Comparison of ENCODE assay signal across 19 cellular contexts in genomic region chr2:6930913-6931312, GRCh38. TPM values are rescaled to one million over a fixed set of nuclear protein-coding genes. Genes with fewer than 3 reads are reported as not detected.
DNase-seq lines count a peak whose midpoint lies in the region; ATAC-seq, FAIRE-seq and TF ChIP-seq lines count a peak whose summit lies in the region.
"Had no signal": no experiment of that assay in that cellular context is flagged by ENCODE, and none has a peak within 500 bp of the region (broad histone marks: within the 10 kb centered on the region; RNA-seq: fewer than 3 reads in every experiment).

No MANE protein-coding gene starts in this region.

- no TSS peak for BruUV-seq in mammary epithelial cell (replicated peaks; lab: Mats Ljungman, UMichigan)

- TF ChIP-seq CTCF in VCaP (conservative IDR thresholded peaks at IDR 0.05): no peak
- TF ChIP-seq CTCF in foreskin keratinocyte (conservative IDR thresholded peaks at IDR 0.05): no peak
- TF ChIP-seq CTCF in psoas muscle (IDR thresholded peaks at IDR 0.05): no peak
- no peak for TF ChIP-seq CTCF in mammary epithelial cell (conservative IDR thresholded peaks at IDR 0.05 in 1 of 2, IDR thresholded peaks at IDR 0.05 in 1 of 2; ENCODE audit: extremely low read depth in 1 of 2, insufficient read depth in 1 of 2, low read depth in 1 of 2, low read length in 2 of 2)

- DNase-seq in GM12891 (ENCODE audit: insufficient read length, low spot score) (no peak), foreskin keratinocyte (no peak), psoas muscle (no peak), NCI-H1436 (lab: John Stamatoyannopoulos, UW) (no peak), mammary epithelial cell (no peak)
- DNase-seq in stimulated activated naive CD8-positive, alpha-beta T cell treated with anti-CD3 and anti-CD28 coated beads, Interleukin-15, amount 100 ng/mL, for 72 hours: no peak
- DNase-seq: Caco-2; CD4-positive, CD25-positive, alpha-beta regulatory T cell; DMS153; HCEC 1CT; KBM-7; NCI-H1417 treated with DMSO at 0.1 percent for 48 hours; NCI-H2029; NCI-H2171 treated with DMSO at 0.1 percent for 48 hours; NCI-H446 treated with DMSO at 0.1 percent for 48 hours; PC-9; SJCRH30 had no signal

- H3K27ac ChIP-seq in VCaP (peak overlapping the region; percentile 93; the same call in 1 of the 2 replicates), foreskin keratinocyte (no peak overlapping the region), psoas muscle (no peak overlapping the region), mammary epithelial cell (ENCODE audit: insufficient read depth, low read depth, low read length) (no peak overlapping the region)
- H3K27ac ChIP-seq: PC-9, SJCRH30 had no signal

- H3K27ac Mint-ChIP-seq in stimulated activated naive CD8-positive, alpha-beta T cell treated with anti-CD3 and anti-CD28 coated beads, Interleukin-15, amount 100 ng/mL, for 72 hours: no peak overlapping the region
- H3K27ac Mint-ChIP-seq: B cell; CD4-positive, CD25-positive, alpha-beta regulatory T cell had no signal

- H3K27me3 ChIP-seq in foreskin keratinocyte (no peaks in the 10 kb centered on the region), psoas muscle (ENCODE audit: insufficient read depth in 3 of 3, low read length in 2 of 3) (no peaks in the 10 kb centered on the region), mammary epithelial cell (ENCODE audit: insufficient read depth, low read length) (no peaks in the 10 kb centered on the region)
- H3K27me3 ChIP-seq: SJCRH30 had no signal

- H3K36me3 ChIP-seq in psoas muscle (ENCODE audit: insufficient read depth in 1 of 2, low read depth in 1 of 2): no peaks in the 10 kb centered on the region
- H3K36me3 ChIP-seq in mammary epithelial cell (ENCODE audit: insufficient read depth, low read length): no peaks in the 10 kb centered on the region
- H3K36me3 ChIP-seq: SJCRH30 had no signal

- no peak overlapping the region for H3K4me2 ChIP-seq in mammary epithelial cell (ENCODE audit: insufficient read depth, low read depth, low read length)
- H3K4me2 ChIP-seq: PC-9 had no signal

- no peak overlapping the region for H3K4me3 Mint-ChIP-seq in stimulated activated naive CD8-positive, alpha-beta T cell treated with anti-CD3 and anti-CD28 coated beads, Interleukin-15, amount 100 ng/mL, for 72 hours
- H3K4me3 Mint-ChIP-seq: B cell had no signal

- H3K4me1 ChIP-seq in foreskin keratinocyte (no peaks in the 10 kb centered on the region), psoas muscle (peaks cover 46% of the 10 kb centered on the region), mammary epithelial cell (ENCODE audit: insufficient read depth, low read length) (no peaks in the 10 kb centered on the region)
- H3K4me1 ChIP-seq: Caco-2 had no signal

- H3K9me3 Mint-ChIP-seq in stimulated activated naive CD8-positive, alpha-beta T cell treated with anti-CD3 and anti-CD28 coated beads, Interleukin-15, amount 100 ng/mL, for 72 hours: peaks cover 4 to 20% of the 10 kb centered on the region in 2 donors

- H2AFZ ChIP-seq in mammary epithelial cell (ENCODE audit: low read depth, low read length): no peak overlapping the region
- H2AFZ ChIP-seq: PC-9 had no signal

- TF ChIP-seq POLR2A in GM12891 (IDR thresholded peaks at IDR 0.05; ENCODE audit: low read depth, low read length): no peak

- dilution Hi-C loops in mammary epithelial cell (cut with HindIII; ENCODE audit: low sequenced_read_pairs): no loop called here

- intact Hi-C loops in psoas muscle (cut with DNase I): no loop called here
- intact Hi-C loops in mammary epithelial cell (cut with micrococcal nuclease): no loop called here

- CTCF ChIA-PET in mammary epithelial cell (lab: Charles Lee; ENCODE audit: low non-redundant PET): no interaction called here

- ATAC-seq in foreskin keratinocyte (peak; percentile 24), psoas muscle (peak; percentile 42 to 56 (median 49))
- ATAC-seq in stimulated activated naive CD8-positive, alpha-beta T cell treated with anti-CD3 and anti-CD28 coated beads, Interleukin-15, amount 100 ng/mL, for 72 hours: no peak

- H3K4me1 Mint-ChIP-seq in stimulated activated naive CD8-positive, alpha-beta T cell treated with anti-CD3 and anti-CD28 coated beads, Interleukin-15, amount 100 ng/mL, for 72 hours: peaks cover 79% of the 10 kb centered on the region

- no peak overlapping the region for H3K9ac ChIP-seq in mammary epithelial cell (ENCODE audit: insufficient read depth, low read length)

- in situ Hi-C loops in mammary epithelial cell (cut with MboI; ENCODE audit: low sequenced_read_pairs in 2 of 2): no loop called here

- H3K27me3 Mint-ChIP-seq in stimulated activated naive CD8-positive, alpha-beta T cell treated with anti-CD3 and anti-CD28 coated beads, Interleukin-15, amount 100 ng/mL, for 72 hours: no peaks in the 10 kb centered on the region
- H3K27me3 Mint-ChIP-seq: B cell had no signal

- no peaks in the 10 kb centered on the region for H3K79me2 ChIP-seq in mammary epithelial cell (ENCODE audit: insufficient read depth, low read length)

- no peaks in the 10 kb centered on the region for H3K9me3 ChIP-seq in psoas muscle
- H3K9me3 ChIP-seq in mammary epithelial cell (replicated peaks; ENCODE audit: insufficient read depth, low read length): no peaks in the 10 kb centered on the region
- H3K9me3 ChIP-seq: Caco-2, SJCRH30 had no signal

- H3K4me3 ChIP-seq in psoas muscle (no peak overlapping the region), mammary epithelial cell (replicated peaks in 1 of 3; ENCODE audit: insufficient read depth in 1 of 3, low read depth in 2 of 3, low read length in 3 of 3) (no peak overlapping the region)
- H3K4me3 ChIP-seq: PC-9, SJCRH30 had no signal

- no peaks in the 10 kb centered on the region for H4K20me1 ChIP-seq in mammary epithelial cell (ENCODE audit: insufficient read depth, low read length)

- FAIRE-seq in GM12891 (lab: Jason Lieb, UNC): peak; percentile 16

- WGBS in psoas muscle, 3 donors: 57 to 83% (median 68%) methylated on average over 4 of the region's 4 CpGs
- WGBS in mammary epithelial cell (ENCODE audit: low coverage, missing lambda C conversion rate): 70% methylated on average over 4 of the region's 4 CpGs

TF ChIP-seq in GM12891, 5 proteins besides CTCF, POLR2A, EP300 and RAD21:
- TF ChIP-seq TAF1 (IDR thresholded peaks at IDR 0.05; ENCODE audit: low read depth, low read length): no peak
- TF ChIP-seq POLR2AphosphoS5 (IDR thresholded peaks at IDR 0.05; ENCODE audit: low read depth, low read length): no peak
- TF ChIP-seq POU2F2 (IDR thresholded peaks at IDR 0.05; ENCODE audit: low read depth, low read length): no peak

RNA-seq across cellular contexts. Expression of gene RNF144A, which starts 13.7 kb away (rescaled TPM):
- polyA plus RNA-seq in GM12891 (2012; ENCODE audit: low read depth, missing spikeins): 4.7 TPM
- total RNA-seq in foreskin keratinocyte (6.5 and 7.5 TPM in 2 replicates), psoas muscle (10 to 100 TPM in 2 of 4 donors, 1 to 10 TPM in 2; 8.2 to 15.6 (median 11.9) TPM), mammary epithelial cell (1 to 10 TPM; 1.4 to 1.7 TPM)
- polyA plus RNA-seq in foreskin keratinocyte (2.2 TPM in 2 replicates), psoas muscle (1 to 10 TPM; 2.4 to 8.7 (median 5.4) TPM), mammary epithelial cell (1.6 TPM)
- 2.6 TPM for polyA minus RNA-seq in mammary epithelial cell

RNA-seq across cellular contexts. Expression of gene RSAD2, which starts 53.3 kb away (rescaled TPM):
- 1.8 TPM for polyA plus RNA-seq in GM12891 (2012; ENCODE audit: low read depth, missing spikeins)
- 2.3 and 4.4 TPM in 2 replicates for total RNA-seq in foreskin keratinocyte
- 0.77 and 1.9 TPM in 2 replicates for polyA plus RNA-seq in foreskin keratinocyte
- 1 to 10 TPM; 1.7 to 3.1 (median 2.6) TPM for total RNA-seq in psoas muscle
- polyA plus RNA-seq in psoas muscle: 1 to 10 TPM in 2 of 3 donors, under 1 TPM in 1; 0.95 to 2.7 (median 2.1) TPM
- total RNA-seq in mammary epithelial cell: under 1 TPM; under 0.01 to 0.21 TPM
- 0.02 TPM for polyA plus RNA-seq in mammary epithelial cell
- not detected for polyA minus RNA-seq in mammary epithelial cell
- total RNA-seq: PC-9, SJCRH30 had no signal
